22 cellular contexts compared by ENCODE assay signal in genomic region chr2:159484537-159484936, GRCh38.
A peak's percentile ranks its signal among the peaks of the same experiment; 100 is the strongest.
DNase-seq lines count a peak whose midpoint lies in the region; ATAC-seq, FAIRE-seq and TF ChIP-seq lines count a peak whose summit lies in the region.
"Had no signal": no experiment of that assay in that cellular context is flagged by ENCODE, and none has a peak within 500 bp of the region (broad histone marks: within the 10 kb centered on the region; RNA-seq: fewer than 3 reads in every experiment).

No MANE protein-coding gene starts in this region.

- no peak overlapping the region for H3K27ac ChIP-seq in small intestine (ENCODE audit: low read depth in 1 of 2, low read length in 1 of 2)
- H3K27ac ChIP-seq: heart right ventricle had no signal

- 10 to 50% (median 28%) methylated on average over 2 of the region's 2 CpGs for WGBS in small intestine, 3 donors

- H3K4me1 ChIP-seq in small intestine (ENCODE audit: control insufficient read depth in 2 of 2, insufficient read depth in 1 of 2, low read depth in 1 of 2, low read length in 1 of 2), result no peaks in the 10 kb centered on the region

- ATAC-seq in HG03457 (IDR thresholded peaks at IDR 0.05; ENCODE audit: unreplicated experiment) (no peak), GM18505 (IDR thresholded peaks at IDR 0.05; ENCODE audit: unreplicated experiment) (no peak), HG02840 (IDR thresholded peaks at IDR 0.05; ENCODE audit: low FRiP score, unreplicated experiment) (no peak)
- ATAC-seq: activated CD4-positive, alpha-beta T cell treated with anti-CD3 and anti-CD28 coated beads for 36 hours; CD8-positive, alpha-beta T cell; heart right ventricle; left cardiac atrium; T-helper 17 cell had no signal

- FAIRE-seq in small intestine (lab: Jason Lieb, UNC), result peak; percentile 53

- no peaks in the 10 kb centered on the region for H3K36me3 ChIP-seq in small intestine (ENCODE audit: control insufficient read depth in 2 of 2, insufficient read depth in 2 of 2, low read length in 2 of 2)
- H3K36me3 ChIP-seq: heart right ventricle had no signal

- H3K27me3 ChIP-seq in small intestine (ENCODE audit: control insufficient read depth in 2 of 2, insufficient read depth in 2 of 2, low read length in 2 of 2), result no peaks in the 10 kb centered on the region
- H3K27me3 ChIP-seq: heart right ventricle had no signal

- no peak for TF ChIP-seq POLR2A in GM18505 (IDR thresholded peaks at IDR 0.05; ENCODE audit: borderline replicate concordance, extremely low read depth, insufficient read depth, insufficient read length)

- DNase-seq in NCI-H1436 treated with DMSO at 0.1 percent for 48 hours (lab: John Stamatoyannopoulos, UW) (peak; percentile 41), NCI-H1436 (lab: John Stamatoyannopoulos, UW) (no peak), NCI-H2081 (lab: John Stamatoyannopoulos, UW) (peak; percentile 38 to 87), NCI-H748 treated with DMSO at 0.1 percent for 48 hours (lab: John Stamatoyannopoulos, UW) (peak; percentile 91), small intestine (peak; percentile 50)
- DNase-seq: 8988T; activated CD4-positive, alpha-beta T cell treated with anti-CD3 and anti-CD28 coated beads for 36 hours; activated T-cell treated with anti-CD3 and anti-CD28 coated beads, Interleukin-2, amount 50 U/mL, for 24 hours; CD8-positive, alpha-beta T cell; DMS79 treated with DMSO at 0.1 percent for 48 hours; effector CD8-positive, alpha-beta T cell; erythroblast; heart right ventricle; left cardiac atrium; NCI-H1694; NCI-H524; SK-N-SH; T-helper 17 cell; trophoblast cell had no signal

- no peaks in the 10 kb centered on the region for H3K9me3 ChIP-seq in small intestine (ENCODE audit: control insufficient read depth, low read depth)
- H3K9me3 ChIP-seq: heart right ventricle had no signal

- no peak overlapping the region for H3K4me3 ChIP-seq in small intestine (ENCODE audit: low read depth in 1 of 2, low read length in 2 of 2)
- H3K4me3 ChIP-seq: heart right ventricle had no signal
